In genomic region chr14:55582741-55583140, GRCh38 we compare ENCODE assay signal across 1 cellular context.
TF ChIP-seq lines count a peak whose summit lies in the region.

No MANE protein-coding gene starts in this region.

TF ChIP-seq in GM23338, 12 proteins besides CTCF, POLR2A, EP300 and RAD21 (continued from another document):
- TF ChIP-seq REST (IDR thresholded peaks at IDR 0.05; ENCODE audit: unreplicated experiment) (no peak), ZNF114 (CRISPR knock-in tag; IDR thresholded peaks at IDR 0.05) (no peak), ZNF331 (CRISPR knock-in tag; IDR thresholded peaks at IDR 0.05; ENCODE audit: low read depth) (no peak)
